Comparison of ENCODE assay signal across 13 cellular contexts in genomic region chr11:70522261-70522612, GRCh38.
DNase-seq lines count a peak whose midpoint lies in the region; TF ChIP-seq lines count a peak whose summit lies in the region.
"Had no signal": no experiment of that assay in that cellular context is flagged by ENCODE, and none has a peak within 500 bp of the region (broad histone marks: within the 10 kb centered on the region; RNA-seq: fewer than 3 reads in every experiment).

No MANE protein-coding gene starts in this region.

- H4K20me1 ChIP-seq in OCI-LY3 (ENCODE audit: insufficient read depth, low read length) (no peaks in the 10 kb centered on the region), neural progenitor cell (ENCODE audit: low read depth) (peaks cover 6% of the 10 kb centered on the region)

- H2AFZ ChIP-seq in OCI-LY3 (ENCODE audit: low read depth, low read length) (0 out of 2 replicates have a peak overlapping the region, but pooled peaks have one; percentile 21), neural progenitor cell (replicated peaks) (no peak overlapping the region)

- peaks cover 2% of the 10 kb centered on the region for H3K27me3 Mint-ChIP-seq in brain
- H3K27me3 Mint-ChIP-seq in neural progenitor cell (ENCODE audit: insufficient read depth, low read depth) = no peaks in the 10 kb centered on the region

- WGBS in spleen, 5 donors = 77 to 88% (median 84%) methylated on average over 9 of the region's 9 CpGs

- H3K27ac Mint-ChIP-seq in brain (peak overlapping the region; percentile 24 to 100 (median 91)), neural progenitor cell (peak overlapping the region; percentile 98)
- H3K27ac Mint-ChIP-seq: CD8-positive, alpha-beta T cell had no signal

- H3K4me1 ChIP-seq in OCI-LY3 (ENCODE audit: low read length) (peaks cover 57% of the 10 kb centered on the region), neural progenitor cell (peaks cover 32% of the 10 kb centered on the region), spleen (peaks cover 0 to 22% (median 4%) of the 10 kb centered on the region in 6 donors), breast epithelium (no peaks in the 10 kb centered on the region)

- TF ChIP-seq CTCF in OCI-LY3 (IDR thresholded peaks at IDR 0.05; ENCODE audit: low read depth, low read length) = no peak
- TF ChIP-seq CTCF in brain (conservative IDR thresholded peaks at IDR 0.05) = no peak
- TF ChIP-seq CTCF in neural progenitor cell (IDR thresholded peaks at IDR 0.05) = no peak
- TF ChIP-seq CTCF in spleen (IDR thresholded peaks at IDR 0.05 in 8 of 11, conservative IDR thresholded peaks at IDR 0.05 in 3 of 11) = no peak
- TF ChIP-seq CTCF in breast epithelium (IDR thresholded peaks at IDR 0.05) = no peak

- H3K36me3 ChIP-seq in OCI-LY3 (replicated peaks; ENCODE audit: low read depth, low read length) (no peaks in the 10 kb centered on the region), neural progenitor cell (no peaks in the 10 kb centered on the region), spleen (no peaks in the 10 kb centered on the region), breast epithelium (no peaks in the 10 kb centered on the region)
- H3K36me3 ChIP-seq: SJCRH30 had no signal

- H3K4me3 Mint-ChIP-seq in brain (peak overlapping the region; percentile 7 to 81 (median 62)), neural progenitor cell (peak overlapping the region; percentile 76)
- H3K4me3 Mint-ChIP-seq: CD8-positive, alpha-beta T cell had no signal

- H3K9ac ChIP-seq in OCI-LY3 (ENCODE audit: low read length) (peak overlapping the region; percentile 34; the same call in 1 of the 2 replicates), neural progenitor cell (no peak overlapping the region)

- DNase-seq in neural progenitor cell (ENCODE audit: low spot score) (no peak), spleen (peak; percentile 8), dermis blood vessel endothelial cell (no peak), NCI-H2171 (lab: John Stamatoyannopoulos, UW) (no peak), breast epithelium (ENCODE audit: low spot score in 2 of 2) (no peak)
- DNase-seq: CD8-positive, alpha-beta T cell; GDM1; NCI-H1048; NCI-H226; OCI-M1; SJCRH30 had no signal

- H3K4me3 ChIP-seq in OCI-LY3 (ENCODE audit: low read length) (peak overlapping the region; percentile 55), neural progenitor cell (no peak overlapping the region), spleen (no peak overlapping the region), breast epithelium (no peak overlapping the region)
- H3K4me3 ChIP-seq: SJCRH30 had no signal

- peaks cover 13% of the 10 kb centered on the region for H3K27me3 ChIP-seq in OCI-LY3 (ENCODE audit: low read depth, low read length)
- H3K27me3 ChIP-seq in neural progenitor cell = no peaks in the 10 kb centered on the region
- peaks cover 0 to 44% (median 0%) of the 10 kb centered on the region in 7 donors for H3K27me3 ChIP-seq in spleen (replicated peaks in 1 of 7)
- no peaks in the 10 kb centered on the region for H3K27me3 ChIP-seq in breast epithelium
- H3K27me3 ChIP-seq: SJCRH30 had no signal

- peaks cover 22% of the 10 kb centered on the region for H3F3A ChIP-seq in neural progenitor cell (ENCODE audit: low read depth)

- H3K27ac ChIP-seq in OCI-LY3 (ENCODE audit: low read length) (peak overlapping the region; percentile 75), neural progenitor cell (no peak overlapping the region), spleen (no peak overlapping the region), breast epithelium (no peak overlapping the region)
- H3K27ac ChIP-seq: SJCRH30 had no signal

- H3K4me1 Mint-ChIP-seq in brain (peaks cover 78% of the 10 kb centered on the region), neural progenitor cell (peaks cover 68% of the 10 kb centered on the region)

- peaks cover 0 to 4% (median 0%) of the 10 kb centered on the region in 5 experiments for H3K9me3 Mint-ChIP-seq in brain
- no peaks in the 10 kb centered on the region for H3K9me3 Mint-ChIP-seq in neural progenitor cell
- H3K9me3 Mint-ChIP-seq: CD8-positive, alpha-beta T cell had no signal

- intact Hi-C loops in spleen (cut with DNase I; ENCODE audit: low total_unique reads) = no loop called here
- intact Hi-C loops in breast epithelium (cut with DNase I; ENCODE audit: low total_unique reads) = no loop called here

- H3K4me2 ChIP-seq in OCI-LY3 (ENCODE audit: low read length) = peak overlapping the region; percentile 85
- peak overlapping the region; percentile 57 for H3K4me2 ChIP-seq in neural progenitor cell

- TF ChIP-seq POLR2A in spleen (IDR thresholded peaks at IDR 0.05) = no peak
- TF ChIP-seq POLR2A in breast epithelium (IDR thresholded peaks at IDR 0.05) = no peak

- no peaks in the 10 kb centered on the region for H3K79me2 ChIP-seq in OCI-LY3 (ENCODE audit: low read length)
- no peaks in the 10 kb centered on the region for H3K79me2 ChIP-seq in neural progenitor cell (ENCODE audit: low read depth)

- H3K9me3 ChIP-seq in OCI-LY3 (ENCODE audit: insufficient read depth, low read length) (no peaks in the 10 kb centered on the region), neural progenitor cell (ENCODE audit: low read depth) (no peaks in the 10 kb centered on the region), spleen (peaks cover 0 to 3% (median 0%) of the 10 kb centered on the region in 8 donors), breast epithelium (no peaks in the 10 kb centered on the region)
- H3K9me3 ChIP-seq: SJCRH30 had no signal

- no peaks in the 10 kb centered on the region for H3K36me3 Mint-ChIP-seq in brain
- H3K36me3 Mint-ChIP-seq in neural progenitor cell = no peaks in the 10 kb centered on the region
- H3K36me3 Mint-ChIP-seq: CD8-positive, alpha-beta T cell had no signal
